ENCODE assay signal across 20 cellular contexts in the genomic region with DNA sequence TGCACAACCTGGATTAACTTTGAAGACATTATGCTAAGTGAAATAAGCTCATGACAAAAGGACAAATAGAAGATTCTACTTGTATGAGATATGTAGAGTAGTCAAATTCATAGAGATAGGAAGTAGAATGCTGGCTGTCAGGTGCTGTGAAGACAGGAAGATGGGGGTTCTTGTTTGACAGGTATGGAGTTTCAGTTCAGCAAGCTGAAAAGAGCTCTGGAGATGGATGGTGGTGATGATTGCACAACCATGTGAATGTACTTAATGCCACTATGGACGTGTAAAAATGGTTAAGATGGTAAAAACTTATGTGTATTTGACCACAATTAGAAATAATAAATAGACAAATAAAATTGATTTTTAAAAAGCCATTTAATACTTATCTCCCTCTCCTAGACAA.
DNase-seq lines count a peak whose midpoint lies in the region; ATAC-seq, FAIRE-seq and TF ChIP-seq lines count a peak whose summit lies in the region.
"Had no signal": no experiment of that assay in that cellular context is flagged by ENCODE, and none has a peak within 500 bp of the region (broad histone marks: within the 10 kb centered on the region; RNA-seq: fewer than 3 reads in every experiment).

No MANE protein-coding gene starts in this region.

- H3K36me3 Mint-ChIP-seq in activated naive CD4-positive, alpha-beta T cell treated with anti-CD3 and anti-CD28 coated beads for 36 hours (ENCODE audit: low read depth) = no peaks in the 10 kb centered on the region

- H3K9me2 ChIP-seq in MM.1S (replicated peaks; ENCODE audit: insufficient read depth, low read length) = no peaks in the 10 kb centered on the region

- no peak overlapping the region for H3K27ac Mint-ChIP-seq in activated naive CD4-positive, alpha-beta T cell treated with anti-CD3 and anti-CD28 coated beads for 36 hours
- H3K27ac Mint-ChIP-seq: progenitor cell of endocrine pancreas had no signal

- peak overlapping the region; percentile 41; the same call in 1 of the 2 replicates for H3K4me2 ChIP-seq in MM.1S (ENCODE audit: low read depth, low read length)

- no peak for TF ChIP-seq CTCF in MM.1S (IDR thresholded peaks at IDR 0.05; ENCODE audit: low read length)

- peaks cover 8% of the 10 kb centered on the region for H3K4me1 Mint-ChIP-seq in activated naive CD4-positive, alpha-beta T cell treated with anti-CD3 and anti-CD28 coated beads for 36 hours (ENCODE audit: low read depth)

- H3K4me3 ChIP-seq in MM.1S (ENCODE audit: low read length) = no peak overlapping the region
- H3K4me3 ChIP-seq: dorsolateral prefrontal cortex had no signal

- no peak overlapping the region for H3K4me3 Mint-ChIP-seq in activated naive CD4-positive, alpha-beta T cell treated with anti-CD3 and anti-CD28 coated beads for 36 hours

- FAIRE-seq in GM18507 (lab: Jason Lieb, UNC) = peak; percentile 44
- FAIRE-seq: H54 had no signal

- H3K79me2 ChIP-seq in MM.1S (ENCODE audit: low read length) = no peaks in the 10 kb centered on the region

- peak overlapping the region; percentile 67 for H3K27ac ChIP-seq in MM.1S (ENCODE audit: low read length)
- H3K27ac ChIP-seq: dorsolateral prefrontal cortex, WERI-Rb-1 had no signal

- H3K36me3 ChIP-seq in MM.1S (replicated peaks; ENCODE audit: insufficient read depth, low read length) = no peaks in the 10 kb centered on the region
- H3K36me3 ChIP-seq: WERI-Rb-1 had no signal

- no peak for DNase-seq in GM18507 (ENCODE audit: extremely low spot score, insufficient read length, low read depth)
- DNase-seq in MM.1S = peak; percentile 81
- DNase-seq in activated naive CD4-positive, alpha-beta T cell treated with anti-CD3 and anti-CD28 coated beads for 36 hours = no peak
- DNase-seq in inferior parietal cortex (ENCODE audit: extremely low spot score) = no peak
- no peak for DNase-seq in kidney glomerular epithelial cell (lab: John Stamatoyannopoulos, UW)
- DNase-seq: dorsolateral prefrontal cortex; GDM1; KBM-7; NCI-H1436; NCI-H446; PC-3; stimulated activated CD4-positive, alpha-beta T cell treated with anti-CD3 and anti-CD28 coated beads, Interleukin-12 subunit alpha, Interleukin-12 subunit beta, amount 100 ng/mL, for 4 hours; substantia nigra; WERI-Rb-1 had no signal

- no peaks in the 10 kb centered on the region for H4K20me1 ChIP-seq in MM.1S (ENCODE audit: insufficient read depth, low read length)

- H3K27me3 ChIP-seq in MM.1S (replicated peaks; ENCODE audit: insufficient read depth, low read length) = no peaks in the 10 kb centered on the region
- H3K27me3 ChIP-seq: dorsolateral prefrontal cortex had no signal

- H3K9me3 Mint-ChIP-seq in activated naive CD4-positive, alpha-beta T cell treated with anti-CD3 and anti-CD28 coated beads for 36 hours = no peaks in the 10 kb centered on the region

- CTCF ChIA-PET in activated naive CD4-positive, alpha-beta T cell treated with anti-CD3 and anti-CD28 coated beads for 36 hours (lab: Charles Lee) = interaction anchor here (0.7 to 1.4 kb wide), 2 partner anchors 47 to 96 kb away, joined by 3 read pairs; no protein-coding TSS in a partner anchor

- H3K27me3 Mint-ChIP-seq in activated naive CD4-positive, alpha-beta T cell treated with anti-CD3 and anti-CD28 coated beads for 36 hours (ENCODE audit: low read depth) = no peaks in the 10 kb centered on the region
- H3K27me3 Mint-ChIP-seq: progenitor cell of endocrine pancreas had no signal

- H2AFZ ChIP-seq in MM.1S (ENCODE audit: low read length) = peak overlapping the region; percentile 11

- peaks cover 38% of the 10 kb centered on the region for H3K4me1 ChIP-seq in MM.1S (ENCODE audit: low read length)

- no peak overlapping the region; the same call in 1 of the 2 replicates for H3K9ac ChIP-seq in MM.1S (ENCODE audit: low read length)

- peaks cover 16% of the 10 kb centered on the region for H3F3A ChIP-seq in MM.1S (ENCODE audit: insufficient read depth, low read length)

- peak; percentile 69 for ATAC-seq in GM19452 (IDR thresholded peaks at IDR 0.05; ENCODE audit: unreplicated experiment)
- peak; percentile 65 for ATAC-seq in HG02885 (IDR thresholded peaks at IDR 0.05; ENCODE audit: poor library complexity, unreplicated experiment)
- ATAC-seq in GM19328 (IDR thresholded peaks at IDR 0.05; ENCODE audit: unreplicated experiment) = no peak
- ATAC-seq: left lobe of liver, PC-3 had no signal

- intact Hi-C loops in activated naive CD4-positive, alpha-beta T cell treated with anti-CD3 and anti-CD28 coated beads for 36 hours (cut with micrococcal nuclease) = no loop called here

- H3K9me3 ChIP-seq in MM.1S (replicated peaks; ENCODE audit: insufficient read depth, low read length) = no peaks in the 10 kb centered on the region
